8 cellular contexts compared by ENCODE assay signal in genomic region chr16:57628008-57628781, GRCh38. TPM values are rescaled to one million over a fixed set of nuclear protein-coding genes. Genes with fewer than 3 reads are reported as not detected.
DNase-seq lines count a peak whose midpoint lies in the region; FAIRE-seq and TF ChIP-seq lines count a peak whose summit lies in the region.

ADGRG1 (plus strand) TSS chr16:57628630; CDS start chr16:57650288, 21,658 bp downstream.

- DNase-seq in NOMO-1 treated with DMSO at 0.1 percent for 48 hours (lab: John Stamatoyannopoulos, UW; ENCODE audit: unreplicated experiment) (peak; percentile 30), NOMO-1 (lab: John Stamatoyannopoulos, UW; ENCODE audit: unreplicated experiment in 2 of 2) (no peak), SHP77 treated with DMSO at 0.1 percent for 48 hours (lab: John Stamatoyannopoulos, UW) (peak; percentile 16), astrocyte (ENCODE audit: low read depth) (peak; percentile 94), right atrium auricular region (ENCODE audit: low spot score) (peak; percentile 91), prostate gland (ENCODE audit: low spot score) (peak; percentile 70), NCI-H146 (lab: John Stamatoyannopoulos, UW) (no peak), NOMO-1 treated with dmso at 0.1 percent for 144 hours (lab: John Stamatoyannopoulos, UW; ENCODE audit: unreplicated experiment) (no peak)

- peak within 1 kb of the TSS; percentile 9 for H3K4me3 Mint-ChIP-seq in astrocyte (ENCODE audit: unreplicated experiment)

- peaks cover 3% of the 10 kb centered on the region for H3K9me3 Mint-ChIP-seq in astrocyte (ENCODE audit: unreplicated experiment)

- H3K27me3 ChIP-seq in astrocyte (ENCODE audit: insufficient read depth, low read length): no peaks in the 10 kb centered on the region
- no peaks in the 10 kb centered on the region for H3K27me3 ChIP-seq in right atrium auricular region
- H3K27me3 ChIP-seq in prostate gland (replicated peaks; ENCODE audit: insufficient read depth): no peaks in the 10 kb centered on the region

- peak; percentile 81 for FAIRE-seq in astrocyte (lab: Jason Lieb, UNC)

- intact Hi-C loops in prostate gland (cut with DNase I): no loop called here

- H3K9me3 ChIP-seq in astrocyte (ENCODE audit: insufficient read depth, low read depth, low read length) (no peaks in the 10 kb centered on the region), right atrium auricular region (no peaks in the 10 kb centered on the region), prostate gland (no peaks in the 10 kb centered on the region)

- peak within 1 kb of the TSS; percentile 88 for H3K27ac ChIP-seq in astrocyte (ENCODE audit: low read depth, low read length)
- peak within 1 kb of the TSS; percentile 43 to 78 for H3K27ac ChIP-seq in right atrium auricular region
- peak within 1 kb of the TSS; percentile 15 to 54 for H3K27ac ChIP-seq in prostate gland

- TF ChIP-seq POLR2A in prostate gland (IDR thresholded peaks at IDR 0.05): peak; percentile 81

- WGBS in prostate gland: 29% methylated on average over 32 of the region's 32 CpGs

- H3K9ac ChIP-seq in astrocyte (ENCODE audit: low read length): peak within 1 kb of the TSS; percentile 82

- no peaks in the 10 kb centered on the region for H3K36me3 Mint-ChIP-seq in astrocyte (ENCODE audit: low read depth, unreplicated experiment)

- H3K27me3 Mint-ChIP-seq in astrocyte (ENCODE audit: low read depth, unreplicated experiment): peaks cover 8% of the 10 kb centered on the region

- H3K79me2 ChIP-seq in astrocyte (ENCODE audit: insufficient read depth, low read length): no peaks in the 10 kb centered on the region

- H2AFZ ChIP-seq in astrocyte (ENCODE audit: low read depth, low read length): peak within 1 kb of the TSS; percentile 65

- H3K4me2 ChIP-seq in astrocyte (ENCODE audit: low read length): peak within 1 kb of the TSS; percentile 93

- H3K4me3 ChIP-seq in astrocyte (ENCODE audit: insufficient read depth, low read depth, low read length): peak within 1 kb of the TSS; percentile 40
- H3K4me3 ChIP-seq in right atrium auricular region: peak within 1 kb of the TSS; percentile 31 to 43
- peak within 1 kb of the TSS; percentile 6 to 14 for H3K4me3 ChIP-seq in prostate gland

- H3K27ac Mint-ChIP-seq in astrocyte (ENCODE audit: unreplicated experiment): peak within 1 kb of the TSS; percentile 99

- TF ChIP-seq CTCF in astrocyte (IDR thresholded peaks at IDR 0.05; ENCODE audit: insufficient read depth, low read depth, low read length) (no peak), right atrium auricular region (IDR thresholded peaks at IDR 0.05) (no peak), prostate gland (IDR thresholded peaks at IDR 0.05) (peak in 1 of 4 experiments; percentile 27)

- peaks cover 28% of the 10 kb centered on the region for H3K4me1 Mint-ChIP-seq in astrocyte (ENCODE audit: low read depth, unreplicated experiment)

- H3K36me3 ChIP-seq in astrocyte (ENCODE audit: insufficient read depth, low read length) (no peaks in the 10 kb centered on the region), right atrium auricular region (no peaks in the 10 kb centered on the region), prostate gland (no peaks in the 10 kb centered on the region)

- no peaks in the 10 kb centered on the region for H4K20me1 ChIP-seq in astrocyte (ENCODE audit: insufficient read depth, low read length)

- H3K4me1 ChIP-seq in astrocyte (ENCODE audit: insufficient read depth, low read length): peaks cover 47% of the 10 kb centered on the region
- peaks cover 0 to 50% of the 10 kb centered on the region in 2 donors for H3K4me1 ChIP-seq in right atrium auricular region
- H3K4me1 ChIP-seq in prostate gland (replicated peaks): peaks cover 12% of the 10 kb centered on the region

RNA-seq across cellular contexts. Expression of gene ADGRG1, which starts in this region (rescaled TPM):
- total RNA-seq in astrocyte (13.6 and 13.9 TPM in 2 replicates), right atrium auricular region (10 to 100 TPM; 12.6 to 25.5 TPM), prostate gland (100 to 1,000 TPM in 1 of 2 donors, 10 to 100 TPM in 1; 78.5 to 347 TPM)

Comparison
In these comparisons a context has a peak if more than half of its experiments do, and no peak if none do; other contexts are left out.
1. DNase-seq: peak in NOMO-1 treated with DMSO at 0.1 percent for 48 hours (single experiment), SHP77 treated with DMSO at 0.1 percent for 48 hours (single experiment), astrocyte (single experiment), right atrium auricular region (single experiment) and prostate gland (single experiment); none in NOMO-1 (0 of 2), NCI-H146 (single experiment) and NOMO-1 treated with dmso at 0.1 percent for 144 hours (single experiment).
2. H3K27ac ChIP-seq: peak in every context shown above with its lines; median percentile 88 in astrocyte; 60 in right atrium auricular region; 34 in prostate gland.
3. Peak in every context shown above with its lines, with median percentiles within 50 percentile points of each other: H3K4me3 ChIP-seq.